In genomic region chr6:8389034-8389818, GRCh38 we compare ENCODE assay signal across 16 cellular contexts. TPM values are rescaled to one million over a fixed set of nuclear protein-coding genes. Genes with fewer than 3 reads are reported as not detected.
A peak's percentile ranks its signal among the peaks of the same experiment; 100 is the strongest.
DNase-seq lines count a peak whose midpoint lies in the region; ATAC-seq, FAIRE-seq and TF ChIP-seq lines count a peak whose summit lies in the region.
"Had no signal": no experiment of that assay in that cellular context is flagged by ENCODE, and none has a peak within 500 bp of the region (broad histone marks: within the 10 kb centered on the region; RNA-seq: fewer than 3 reads in every experiment).

No MANE protein-coding gene starts in this region.

- no peaks in the 10 kb centered on the region for H3K9me3 ChIP-seq in left lung

- H3K36me3 Mint-ChIP-seq in GM23338 (ENCODE audit: low read depth): peaks cover 3% of the 10 kb centered on the region; the same call in 2 of the 3 replicates
- H3K36me3 Mint-ChIP-seq: CD14-positive monocyte, T-cell had no signal

- H3K36me3 ChIP-seq in GM23338 (ENCODE audit: insufficient read depth) (no peaks in the 10 kb centered on the region), left lung (no peaks in the 10 kb centered on the region)

- peaks cover 3% of the 10 kb centered on the region; the same call in 2 of the 3 replicates for H3K9me3 Mint-ChIP-seq in GM23338

- no peak overlapping the region for H2AFZ ChIP-seq in GM23338

- no peaks in the 10 kb centered on the region for H3K27me3 Mint-ChIP-seq in GM23338 (ENCODE audit: insufficient read depth, low read depth, poor library complexity)
- H3K27me3 Mint-ChIP-seq: T-cell had no signal

- no peak for DNase-seq in GM23338 (ENCODE audit: low spot score)
- peak; percentile 96 for DNase-seq in NCI-H1436 treated with DMSO at 0.1 percent for 48 hours (lab: John Stamatoyannopoulos, UW)
- DNase-seq in NCI-H748 (lab: John Stamatoyannopoulos, UW; ENCODE audit: unreplicated experiment): peak; percentile 96
- DNase-seq in left colon: peak; percentile 19 to 29
- DNase-seq in RCC 7860 (ENCODE audit: low spot score): no peak
- DNase-seq in left lung: no peak
- DNase-seq in putamen (ENCODE audit: low spot score): no peak
- DNase-seq: Caco-2; KG1; NCI-H510A; NK-92 treated with Interleukin-12 subunit alpha and Interleukin-12 subunit beta, amount 100 ng/mL, for 24 hours; T-cell had no signal

- H3K79me2 ChIP-seq in GM23338 (replicated peaks; ENCODE audit: insufficient read depth): no peaks in the 10 kb centered on the region

- H3K4me1 Mint-ChIP-seq in GM23338: peaks cover 19% of the 10 kb centered on the region

- no peak for FAIRE-seq in RCC 7860 (lab: Jason Lieb, UNC)

- no peak overlapping the region for H3K4me3 Mint-ChIP-seq in GM23338
- H3K4me3 Mint-ChIP-seq: CD14-positive monocyte, T-cell had no signal

- peak overlapping the region; percentile 60; the same call in 1 of the 2 replicates for H3K27ac Mint-ChIP-seq in GM23338
- H3K27ac Mint-ChIP-seq: CD14-positive monocyte, T-cell had no signal

- H4K20me1 ChIP-seq in GM23338 (replicated peaks; ENCODE audit: insufficient read depth): no peaks in the 10 kb centered on the region

- H3K9me2 ChIP-seq in GM23338 (ENCODE audit: insufficient read depth): no peaks in the 10 kb centered on the region; the same call in 1 of the 2 replicates

- H3F3A ChIP-seq in GM23338 (replicated peaks; ENCODE audit: low read depth): no peaks in the 10 kb centered on the region

- H3K4me3 ChIP-seq in GM23338 (no peak overlapping the region), left lung (no peak overlapping the region)
- H3K4me3 ChIP-seq: SK-N-MC had no signal

- H3K4me1 ChIP-seq in GM23338 (ENCODE audit: insufficient read depth) (peaks cover 14% of the 10 kb centered on the region), left lung (no peaks in the 10 kb centered on the region)

- H3K27ac ChIP-seq in GM23338 (ENCODE audit: low read depth) (no peak overlapping the region), left lung (no peak overlapping the region)
- H3K27ac ChIP-seq: SK-N-MC had no signal

- no peak for TF ChIP-seq CTCF in GM23338 (conservative IDR thresholded peaks at IDR 0.05; ENCODE audit: low read depth in 2 of 2)
- no peak for TF ChIP-seq CTCF in left lung (IDR thresholded peaks at IDR 0.05)

- H3K4me2 ChIP-seq in GM23338: no peak overlapping the region

- no peak for ATAC-seq in GM23338
- ATAC-seq in left colon: peak; percentile 74
- ATAC-seq in left lung: no peak
- ATAC-seq in HG02610 (IDR thresholded peaks at IDR 0.05; ENCODE audit: unreplicated experiment): no peak
- ATAC-seq: HCT116, T-cell had no signal

- intact Hi-C loops in left colon (cut with DNase I, micrococcal nuclease) (no loop called here), left lung (cut with DNase I) (no loop called here)

- no peaks in the 10 kb centered on the region for H3K27me3 ChIP-seq in GM23338 (ENCODE audit: insufficient read depth)
- no peaks in the 10 kb centered on the region for H3K27me3 ChIP-seq in left lung

TF ChIP-seq in GM23338, 12 proteins besides CTCF, POLR2A, EP300 and RAD21 (continues in another document):
- TF ChIP-seq CREB1 (CRISPR knock-in tag; IDR thresholded peaks at IDR 0.05; ENCODE audit: low read depth) (no peak), ZNF114 (CRISPR knock-in tag; IDR thresholded peaks at IDR 0.05) (no peak), POLR2AphosphoS5 (IDR thresholded peaks at IDR 0.05; ENCODE audit: low read depth) (no peak), EZH2phosphoT487 (IDR thresholded peaks at IDR 0.05; ENCODE audit: unreplicated experiment) (no peak), NANOG (IDR thresholded peaks at IDR 0.05; ENCODE audit: borderline replicate concordance) (no peak), ETS1 (IDR thresholded peaks at IDR 0.05) (no peak), ZNF331 (CRISPR knock-in tag; IDR thresholded peaks at IDR 0.05; ENCODE audit: low read depth) (no peak), JUNB (IDR thresholded peaks at IDR 0.05; ENCODE audit: unreplicated experiment) (no peak), STAT1 (IDR thresholded peaks at IDR 0.05; ENCODE audit: unreplicated experiment) (no peak), EZH2 (IDR thresholded peaks at IDR 0.05; ENCODE audit: low read depth, unreplicated experiment) (no peak), ZNF462 (CRISPR knock-in tag; IDR thresholded peaks at IDR 0.05) (no peak)

RNA-seq across cellular contexts. Expression of gene SLC35B3, which starts 46.1 kb away (rescaled TPM):
- total RNA-seq in GM23338 (2014; rRNA removed; shearing (Covaris generic)): 7.5 and 12.9 TPM in 2 replicates
- polyA plus RNA-seq in GM23338 (2016; fragmentation: Nextera tagmentation; extraction: Ambion mirVana): 8.7 and 9.0 TPM in 2 replicates
- total RNA-seq in left colon (10 to 100 TPM; 44.1 to 45.7 TPM), left lung (10 to 100 TPM; 21.6 to 22.9 TPM)

Comparison
In these comparisons a context has a peak if more than half of its experiments do, and no peak if none do; other contexts are left out.
1. DNase-seq: peak in NCI-H1436 treated with DMSO at 0.1 percent for 48 hours (single experiment), NCI-H748 (single experiment) and left colon (2 of 2); none in GM23338 (single experiment), RCC 7860 (single experiment), left lung (0 of 2) and putamen (single experiment).